22 cellular contexts compared by ENCODE assay signal in the genomic region with DNA sequence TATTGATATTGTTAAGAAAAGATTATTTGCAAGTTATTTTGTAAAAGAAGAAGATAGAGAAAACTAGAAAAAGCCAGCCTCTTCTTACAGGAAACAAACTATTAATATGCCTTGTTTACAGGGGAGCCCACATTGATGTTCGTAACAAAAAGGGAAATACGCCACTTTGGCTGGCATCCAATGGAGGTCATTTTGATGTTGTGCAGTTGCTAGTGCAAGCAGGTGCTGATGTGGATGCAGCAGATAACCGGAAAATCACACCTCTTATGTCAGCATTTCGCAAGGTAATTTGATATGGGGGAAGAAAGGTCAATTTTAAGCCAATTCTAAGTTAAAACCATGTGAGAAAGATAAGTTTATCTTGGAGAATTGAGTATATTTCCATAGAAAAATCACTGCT. TPM values are rescaled to one million over a fixed set of nuclear protein-coding genes. Genes with fewer than 3 reads are reported as not detected.
"Had no signal": no experiment of that assay in that cellular context is flagged by ENCODE, and none has a peak within 500 bp of the region (broad histone marks: within the 10 kb centered on the region; RNA-seq: fewer than 3 reads in every experiment).

No MANE protein-coding gene starts in this region.

- H3K27ac ChIP-seq: gastrocnemius medialis, left ventricle myocardium inferior, spleen, suprapubic skin, tibial nerve, VCaP had no signal

- H3K4me1 ChIP-seq: gastrocnemius medialis, left ventricle myocardium inferior, spleen, suprapubic skin, tibial nerve had no signal

- DNase-seq: activated CD4-positive, alpha-beta T cell treated with anti-CD3 and anti-CD28 coated beads for 48 hours; activated CD4-positive, alpha-beta T cell treated with anti-CD3 and anti-CD28 coated beads, Interleukin-2, amount 50 U/mL, for 48 hours; activated CD8-positive, alpha-beta memory T cell treated with anti-CD3 and anti-CD28 coated beads for 24 hours; activated effector memory CD4-positive, alpha-beta T cell treated with Interleukin-2 at 50 U/mL for 16 hours; activated naive CD4-positive, alpha-beta T cell treated with Interleukin-2 at 50 U/mL for 16 hours; anterior cingulate cortex; effector memory CD4-positive, alpha-beta T cell; erythroblast; gastrocnemius medialis; glutamatergic neuron; left ventricle myocardium inferior; mucosa of descending colon; posterior cingulate gyrus; right cardiac atrium; spleen; stimulated activated naive CD4-positive, alpha-beta T cell had no signal

- H3K27me3 ChIP-seq: gastrocnemius medialis, spleen, suprapubic skin, tibial nerve had no signal

- H3K9me3 ChIP-seq: gastrocnemius medialis, left ventricle myocardium inferior, mucosa of descending colon, spleen, suprapubic skin, tibial nerve had no signal

- ATAC-seq: gastrocnemius medialis; mucosa of descending colon; natural killer cell treated with Interleukin-12 subunit alpha and Interleukin-12 subunit beta and Interleukin-15 and Interleukin-18, amount 100 ng/mL, for 72 hours; right cardiac atrium had no signal

- H3K4me3 ChIP-seq: gastrocnemius medialis, left ventricle myocardium inferior, lung, mucosa of descending colon, spleen, suprapubic skin, tibial nerve had no signal

RNA-seq across cellular contexts. Expression of a gene that starts 37.6 kb away (rescaled TPM):
- total RNA-seq: myocyte had no signal
